Comparison of ENCODE assay signal across 8 cellular contexts in genomic region chr22:20859615-20860014, GRCh38. TPM values are rescaled to one million over a fixed set of nuclear protein-coding genes. Genes with fewer than 3 reads are reported as not detected.
A peak's percentile ranks its signal among the peaks of the same experiment; 100 is the strongest.
DNase-seq lines count a peak whose midpoint lies in the region; TF ChIP-seq lines count a peak whose summit lies in the region.

No MANE protein-coding gene starts in this region.

- H3K9me3 ChIP-seq in right atrium auricular region (no peaks in the 10 kb centered on the region), mononuclear cell (ENCODE audit: low read depth, low read length) (no peaks in the 10 kb centered on the region)

- in situ Hi-C loops in brain microvascular endothelial cell (cut with HindIII; ENCODE audit: low pct_ligation_motif_present, low sequenced_read_pairs) (no loop called here), KBM-7 (cut with MboI; ENCODE audit: low pct_unique_long_range_greater_than_20kb, low sequenced_read_pairs) (no loop called here)

- no peak for DNase-seq in right atrium auricular region (ENCODE audit: low spot score)
- no peak for DNase-seq in cardiac septum (ENCODE audit: low spot score)
- no peak for DNase-seq in brain microvascular endothelial cell
- no peak for DNase-seq in stimulated activated CD4-positive, alpha-beta T cell treated with anti-CD3 and anti-CD28 coated beads, Interleukin-12 subunit alpha, Interleukin-12 subunit beta, amount 100 ng/mL, for 4 hours
- no peak for DNase-seq in KBM-7
- no peak for DNase-seq in NK-92 treated with Interleukin-12 subunit alpha and Interleukin-12 subunit beta, amount 100 ng/mL, for 24 hours (lab: John Stamatoyannopoulos, UW)
- no peak for DNase-seq in NOMO-1 treated with dmso at 0.1 percent for 144 hours (lab: John Stamatoyannopoulos, UW; ENCODE audit: unreplicated experiment)

- intact Hi-C loops in cardiac septum (cut with DNase I), result loop anchor here (5.0 kb wide), 2 partner anchors 58 to 123 kb away; partner anchors contain the start of genes CRKL and LZTR1

- TF ChIP-seq CTCF in right atrium auricular region (IDR thresholded peaks at IDR 0.05) (no peak), brain microvascular endothelial cell (IDR thresholded peaks at IDR 0.05; ENCODE audit: low read depth, low read length, missing control alignments) (no peak)

- H3K36me3 ChIP-seq in right atrium auricular region (no peaks in the 10 kb centered on the region), brain microvascular endothelial cell (replicated peaks) (no peaks in the 10 kb centered on the region)

- H3K4me3 ChIP-seq in right atrium auricular region (peak overlapping the region; percentile 69 to 90), brain microvascular endothelial cell (ENCODE audit: low read depth, low read length) (peak overlapping the region; percentile 80), mononuclear cell (ENCODE audit: low read length) (peak overlapping the region; percentile 79)

- no peaks in the 10 kb centered on the region for H3K27me3 ChIP-seq in right atrium auricular region
- H3K27me3 ChIP-seq in brain microvascular endothelial cell (replicated peaks), result no peaks in the 10 kb centered on the region
- no peaks in the 10 kb centered on the region for H3K27me3 ChIP-seq in mononuclear cell (ENCODE audit: insufficient read depth, low read length)

- H3K27ac ChIP-seq in right atrium auricular region (peak overlapping the region; percentile 83 to 86), brain microvascular endothelial cell (no peak overlapping the region)

- H3K4me1 ChIP-seq in right atrium auricular region (peaks cover 0 to 44% of the 10 kb centered on the region in 2 donors), mononuclear cell (ENCODE audit: insufficient read depth, low read length) (peaks cover 73% of the 10 kb centered on the region)

RNA-seq across cellular contexts. Expression of gene SNAP29, which starts 0.8 kb away (rescaled TPM):
- total RNA-seq in right atrium auricular region, result 10 to 100 TPM; 20.8 to 26.0 TPM
- total RNA-seq in cardiac septum, result 23.6 TPM
- total RNA-seq in mononuclear cell, result 11.5 TPM

RNA-seq across cellular contexts. Expression of gene PI4KA, which starts 1.0 kb away (rescaled TPM):
- total RNA-seq in right atrium auricular region (10 to 100 TPM; 46.7 to 55.1 TPM), cardiac septum (52.6 TPM), mononuclear cell (83.0 TPM)

RNA-seq across cellular contexts. Expression of gene CRKL, which starts 57.6 kb away (rescaled TPM):
- total RNA-seq in right atrium auricular region (10 to 100 TPM; 46.7 to 53.7 TPM), cardiac septum (55.5 TPM), mononuclear cell (51.9 TPM)
